Comparison of ENCODE assay signal across 4 cellular contexts in genomic region chr19:16005925-16006324, GRCh38. TPM values are rescaled to one million over a fixed set of nuclear protein-coding genes. Genes with fewer than 3 reads are reported as not detected.
"Had no signal": no experiment of that assay in that cellular context is flagged by ENCODE, and none has a peak within 500 bp of the region (broad histone marks: within the 10 kb centered on the region; RNA-seq: fewer than 3 reads in every experiment).

No MANE protein-coding gene starts in this region.

- H3K4me3 ChIP-seq: GM12878 had no signal

- DNase-seq: GDM1, GF-D8 had no signal

- ATAC-seq: GM12878 had no signal

RNA-seq across cellular contexts. Expression of gene OR10H4, which starts 57.1 kb away (rescaled TPM):
- total RNA-seq: G401, GM12878 had no signal
- polyA plus RNA-seq: GM12878 had no signal
